Comparison of ENCODE assay signal across 2 cellular contexts in the genomic region with DNA sequence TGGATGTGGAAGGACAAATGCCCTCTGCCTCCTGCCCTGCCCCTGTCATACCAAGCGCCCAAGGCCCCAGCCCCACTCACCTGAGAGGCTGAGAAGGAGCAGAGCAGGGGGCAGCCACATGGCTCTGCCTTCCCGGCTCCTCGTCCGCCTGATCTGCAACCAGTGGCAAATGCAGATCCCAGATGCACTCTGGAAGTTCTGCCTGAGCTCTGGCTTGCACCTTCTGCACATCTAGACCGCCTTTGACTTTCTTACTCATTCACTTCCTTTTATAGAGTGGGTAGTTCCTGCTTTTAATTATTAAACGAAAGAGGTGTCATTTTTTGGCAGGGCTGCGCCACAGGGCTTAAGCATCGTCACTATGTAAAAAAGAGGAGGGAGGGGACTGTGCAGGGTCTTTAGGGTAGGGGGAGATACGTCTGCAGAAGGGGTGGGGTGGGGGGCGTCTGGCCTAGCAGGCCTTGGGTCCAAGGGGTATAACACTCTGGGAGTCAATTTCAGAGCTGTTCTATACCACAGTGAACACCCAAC.
TF ChIP-seq lines count a peak whose summit lies in the region.

A gene (minus strand): TSS at position 245 of the 531 bp plus-strand sequence. CDS start 125 bp downstream, at position 120.

TF ChIP-seq in H1, 55 proteins besides CTCF, POLR2A, EP300 and RAD21:
- TF ChIP-seq SIX5 (IDR thresholded peaks at IDR 0.05; ENCODE audit: low read depth, low read length) (no peak), MAFK (IDR thresholded peaks at IDR 0.05; ENCODE audit: low read depth, low read length) (no peak), CTBP2 (IDR thresholded peaks at IDR 0.05; ENCODE audit: borderline replicate concordance, insufficient read depth, insufficient read length, low read length) (no peak)
- TF ChIP-seq, protein P1, sequence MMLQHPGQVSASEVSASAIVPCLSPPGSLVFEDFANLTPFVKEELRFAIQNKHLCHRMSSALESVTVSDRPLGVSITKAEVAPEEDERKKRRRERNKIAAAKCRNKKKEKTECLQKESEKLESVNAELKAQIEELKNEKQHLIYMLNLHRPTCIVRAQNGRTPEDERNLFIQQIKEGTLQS (IDR thresholded peaks at IDR 0.05; ENCODE audit: insufficient read depth, low read depth, low read length): no peak

TF ChIP-seq in SK-N-SH, 30 proteins besides CTCF, POLR2A, EP300 and RAD21:
- no peak for TF ChIP-seq GATA2 (CRISPR knock-in tag; IDR thresholded peaks at IDR 0.05)
- TF ChIP-seq, protein P2, sequence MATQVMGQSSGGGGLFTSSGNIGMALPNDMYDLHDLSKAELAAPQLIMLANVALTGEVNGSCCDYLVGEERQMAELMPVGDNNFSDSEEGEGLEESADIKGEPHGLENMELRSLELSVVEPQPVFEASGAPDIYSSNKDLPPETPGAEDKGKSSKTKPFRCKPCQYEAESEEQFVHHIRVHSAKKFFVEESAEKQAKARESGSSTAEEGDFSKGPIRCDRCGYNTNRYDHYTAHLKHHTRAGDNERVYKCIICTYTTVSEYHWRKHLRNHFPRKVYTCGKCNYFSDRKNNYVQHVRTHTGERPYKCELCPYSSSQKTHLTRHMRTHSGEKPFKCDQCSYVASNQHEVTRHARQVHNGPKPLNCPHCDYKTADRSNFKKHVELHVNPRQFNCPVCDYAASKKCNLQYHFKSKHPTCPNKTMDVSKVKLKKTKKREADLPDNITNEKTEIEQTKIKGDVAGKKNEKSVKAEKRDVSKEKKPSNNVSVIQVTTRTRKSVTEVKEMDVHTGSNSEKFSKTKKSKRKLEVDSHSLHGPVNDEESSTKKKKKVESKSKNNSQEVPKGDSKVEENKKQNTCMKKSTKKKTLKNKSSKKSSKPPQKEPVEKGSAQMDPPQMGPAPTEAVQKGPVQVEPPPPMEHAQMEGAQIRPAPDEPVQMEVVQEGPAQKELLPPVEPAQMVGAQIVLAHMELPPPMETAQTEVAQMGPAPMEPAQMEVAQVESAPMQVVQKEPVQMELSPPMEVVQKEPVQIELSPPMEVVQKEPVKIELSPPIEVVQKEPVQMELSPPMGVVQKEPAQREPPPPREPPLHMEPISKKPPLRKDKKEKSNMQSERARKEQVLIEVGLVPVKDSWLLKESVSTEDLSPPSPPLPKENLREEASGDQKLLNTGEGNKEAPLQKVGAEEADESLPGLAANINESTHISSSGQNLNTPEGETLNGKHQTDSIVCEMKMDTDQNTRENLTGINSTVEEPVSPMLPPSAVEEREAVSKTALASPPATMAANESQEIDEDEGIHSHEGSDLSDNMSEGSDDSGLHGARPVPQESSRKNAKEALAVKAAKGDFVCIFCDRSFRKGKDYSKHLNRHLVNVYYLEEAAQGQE (IDR thresholded peaks at IDR 0.05; ENCODE audit: low read depth, low read length): no peak
- no peak for TF ChIP-seq FOXM1 (IDR thresholded peaks at IDR 0.05; ENCODE audit: low read depth)
- TF ChIP-seq TAF1 (IDR thresholded peaks at IDR 0.05; ENCODE audit: borderline replicate concordance, low read depth, low read length): no peak
- no peak for TF ChIP-seq EZH2phosphoT487 (IDR thresholded peaks at IDR 0.05; ENCODE audit: borderline replicate concordance, low read depth)
- TF ChIP-seq, protein P3, sequence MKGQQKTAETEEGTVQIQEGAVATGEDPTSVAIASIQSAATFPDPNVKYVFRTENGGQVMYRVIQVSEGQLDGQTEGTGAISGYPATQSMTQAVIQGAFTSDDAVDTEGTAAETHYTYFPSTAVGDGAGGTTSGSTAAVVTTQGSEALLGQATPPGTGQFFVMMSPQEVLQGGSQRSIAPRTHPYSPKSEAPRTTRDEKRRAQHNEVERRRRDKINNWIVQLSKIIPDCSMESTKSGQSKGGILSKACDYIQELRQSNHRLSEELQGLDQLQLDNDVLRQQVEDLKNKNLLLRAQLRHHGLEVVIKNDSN (IDR thresholded peaks at IDR 0.05; ENCODE audit: borderline replicate concordance, low read depth): no peak
- no peak for TF ChIP-seq RCOR1 (IDR thresholded peaks at IDR 0.05; ENCODE audit: low read length)
- TF ChIP-seq CHD2 (IDR thresholded peaks at IDR 0.05; ENCODE audit: low read length, partially characterized antibody): no peak
- TF ChIP-seq, protein P4, sequence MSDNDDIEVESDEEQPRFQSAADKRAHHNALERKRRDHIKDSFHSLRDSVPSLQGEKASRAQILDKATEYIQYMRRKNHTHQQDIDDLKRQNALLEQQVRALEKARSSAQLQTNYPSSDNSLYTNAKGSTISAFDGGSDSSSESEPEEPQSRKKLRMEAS (IDR thresholded peaks at IDR 0.05; ENCODE audit: low read depth): no peak
- no peak for TF ChIP-seq YY1 (IDR thresholded peaks at IDR 0.05; ENCODE audit: low read depth)
- TF ChIP-seq, protein P5, sequence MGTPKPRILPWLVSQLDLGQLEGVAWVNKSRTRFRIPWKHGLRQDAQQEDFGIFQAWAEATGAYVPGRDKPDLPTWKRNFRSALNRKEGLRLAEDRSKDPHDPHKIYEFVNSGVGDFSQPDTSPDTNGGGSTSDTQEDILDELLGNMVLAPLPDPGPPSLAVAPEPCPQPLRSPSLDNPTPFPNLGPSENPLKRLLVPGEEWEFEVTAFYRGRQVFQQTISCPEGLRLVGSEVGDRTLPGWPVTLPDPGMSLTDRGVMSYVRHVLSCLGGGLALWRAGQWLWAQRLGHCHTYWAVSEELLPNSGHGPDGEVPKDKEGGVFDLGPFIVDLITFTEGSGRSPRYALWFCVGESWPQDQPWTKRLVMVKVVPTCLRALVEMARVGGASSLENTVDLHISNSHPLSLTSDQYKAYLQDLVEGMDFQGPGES (IDR thresholded peaks at IDR 0.05; ENCODE audit: low read depth, low read length): no peak
